8 cellular contexts compared by ENCODE assay signal in genomic region chr17:18182978-18183333, GRCh38. TPM values are rescaled to one million over a fixed set of nuclear protein-coding genes. Genes with fewer than 3 reads are reported as not detected.
DNase-seq lines count a peak whose midpoint lies in the region; ATAC-seq and TF ChIP-seq lines count a peak whose summit lies in the region.

No MANE protein-coding gene starts in this region.

- TF ChIP-seq CTCF in GM12875 (IDR thresholded peaks at IDR 0.05; ENCODE audit: borderline replicate concordance, insufficient read depth, low read depth, low read length) (no peak), LNCaP clone FGC (IDR thresholded peaks at IDR 0.05; ENCODE audit: control insufficient read depth, extremely low read depth, insufficient read depth) (no peak), WTC11 (IDR thresholded peaks at IDR 0.05) (no peak), liver (IDR thresholded peaks at IDR 0.05; ENCODE audit: low read depth, low read length, missing input control) (no peak)

- H3K9ac ChIP-seq in liver (ENCODE audit: low read depth in 1 of 2, low read length in 2 of 2): peak overlapping the region; percentile 84 to 87

- CTCF ChIA-PET in WTC11 (lab: Charles Lee): interaction anchor here (0.5 to 4.3 kb wide), 14 partner anchors 9 to 215 kb away, joined by 3 to 44 read pairs (median 6); no protein-coding TSS in a partner anchor

- peak overlapping the region; percentile 92 for H3K4me3 ChIP-seq in GM12875 (ENCODE audit: low read depth, low read length)
- peak overlapping the region; percentile 74 for H3K4me3 ChIP-seq in LNCaP clone FGC (ENCODE audit: low read depth, low read length)
- H3K4me3 ChIP-seq in liver (ENCODE audit: low read depth in 1 of 3, low read length in 3 of 3): peak overlapping the region; percentile 70 to 91 (median 85)

- no peaks in the 10 kb centered on the region for H3K9me3 ChIP-seq in liver (ENCODE audit: control insufficient read depth in 4 of 4, low read length in 3 of 4)

- peaks cover 11 to 43% (median 36%) of the 10 kb centered on the region in 4 donors for H3K4me1 ChIP-seq in liver (ENCODE audit: control insufficient read depth in 4 of 4, insufficient read depth in 4 of 4, low read length in 3 of 4)

- no peaks in the 10 kb centered on the region for H3K9me3 Mint-ChIP-seq in WTC11
- no peaks in the 10 kb centered on the region for H3K9me3 Mint-ChIP-seq in central memory CD8-positive, alpha-beta T cell

- H3K27me3 ChIP-seq in liver (ENCODE audit: control insufficient read depth in 4 of 4, insufficient read depth in 4 of 4, low read length in 3 of 4): no peaks in the 10 kb centered on the region

- peaks cover 40% of the 10 kb centered on the region for H3K4me1 Mint-ChIP-seq in WTC11
- H3K4me1 Mint-ChIP-seq in central memory CD8-positive, alpha-beta T cell: peaks cover 46% of the 10 kb centered on the region

- no peak for TF ChIP-seq RAD21 in liver (IDR thresholded peaks at IDR 0.05)

- H3K36me3 Mint-ChIP-seq in WTC11: peaks cover 21% of the 10 kb centered on the region
- H3K36me3 Mint-ChIP-seq in central memory CD8-positive, alpha-beta T cell (ENCODE audit: insufficient read depth): peaks cover 19% of the 10 kb centered on the region

- H3K27ac ChIP-seq in liver (ENCODE audit: low read depth in 1 of 2, low read length in 2 of 2): peak overlapping the region; percentile 96 to 99

- H3K27ac Mint-ChIP-seq in WTC11: peak overlapping the region; percentile 99
- H3K27ac Mint-ChIP-seq in central memory CD8-positive, alpha-beta T cell (ENCODE audit: low read depth): peak overlapping the region; percentile 92

- H3K36me3 ChIP-seq in liver (ENCODE audit: control insufficient read depth in 4 of 4, insufficient read depth in 3 of 4, low read depth in 1 of 4, low read length in 3 of 4): peaks cover 0 to 3% (median 0%) of the 10 kb centered on the region in 4 donors

- POLR2A ChIA-PET in WTC11 (lab: Charles Lee): interaction anchor here (1.1 to 2.9 kb wide), 3 partner anchors 25 to 42 kb away, joined by 3 to 17 read pairs (median 11); no protein-coding TSS in a partner anchor

- WGBS in liver: under 1% methylated on average over 33 of the region's 33 CpGs

- H3K27me3 Mint-ChIP-seq in WTC11 (ENCODE audit: low read depth): no peaks in the 10 kb centered on the region
- no peaks in the 10 kb centered on the region for H3K27me3 Mint-ChIP-seq in central memory CD8-positive, alpha-beta T cell

- ATAC-seq in GM21825 (IDR thresholded peaks at IDR 0.05; ENCODE audit: unreplicated experiment) (peak; percentile 30), WTC11 (peak; percentile 5)
- peak; percentile 33 for ATAC-seq in central memory CD8-positive, alpha-beta T cell (replicated peaks; ENCODE audit: extremely low read depth, poor library complexity, severe bottlenecking)

- DNase-seq in LNCaP clone FGC (ENCODE audit: low read depth): no peak
- no peak for DNase-seq in WTC11 (ENCODE audit: low spot score)
- peak in 1 of 2 donors; percentile 69 for DNase-seq in central memory CD8-positive, alpha-beta T cell (ENCODE audit: low spot score in 2 of 2)
- peak; percentile 42 to 66 (median 59) for DNase-seq in stimulated activated CD4-positive, alpha-beta T cell treated with anti-CD3 and anti-CD28 coated beads, TNF-alpha, amount 100 ng/mL, for 1 hour (ENCODE audit: low read depth in 3 of 3, low spot score in 1 of 3)
- no peak for DNase-seq in NCI-H1694 (lab: John Stamatoyannopoulos, UW)

- H3K4me3 Mint-ChIP-seq in WTC11: peak overlapping the region; percentile 93
- peak overlapping the region; percentile 87 for H3K4me3 Mint-ChIP-seq in central memory CD8-positive, alpha-beta T cell

TF ChIP-seq in WTC11, 78 proteins besides CTCF, POLR2A, EP300 and RAD21 (continues in another document):
- TF ChIP-seq ETV6 (CRISPR knock-in tag; IDR thresholded peaks at IDR 0.05) (0 out of 2 replicates have a peak, but pooled peaks have one; percentile 10), FOXP1 (CRISPR knock-in tag; IDR thresholded peaks at IDR 0.05; ENCODE audit: borderline replicate concordance) (0 out of 2 replicates have a peak, but pooled peaks have one; percentile 0), HMGXB4 (CRISPR knock-in tag; IDR thresholded peaks at IDR 0.05) (peak; percentile 38; the same call in 1 of the 2 replicates), MYBL2 (CRISPR knock-in tag; IDR thresholded peaks at IDR 0.05) (no peak)

TF ChIP-seq in liver, 16 proteins besides CTCF, POLR2A, EP300 and RAD21:
- TF ChIP-seq HNF4G (IDR thresholded peaks at IDR 0.05) (no peak), EGR1 (IDR thresholded peaks at IDR 0.05; ENCODE audit: low read depth in 2 of 2) (peak in 1 of 2 donors; percentile 1), NR2F2 (IDR thresholded peaks at IDR 0.05) (peak; percentile 38), YY1 (IDR thresholded peaks at IDR 0.05) (peak; percentile 79), RXRA (IDR thresholded peaks at IDR 0.05) (no peak), ATF3 (IDR thresholded peaks at IDR 0.05) (no peak), TAF1 (conservative IDR thresholded peaks at IDR 0.05) (no peak), MAX (IDR thresholded peaks at IDR 0.05) (no peak), REST (IDR thresholded peaks at IDR 0.05) (no peak), SP1 (IDR thresholded peaks at IDR 0.05) (no peak), GABPA (IDR thresholded peaks at IDR 0.05 in 1 of 2, conservative IDR thresholded peaks at IDR 0.05 in 1 of 2) (no peak), ZBTB33 (IDR thresholded peaks at IDR 0.05) (peak; percentile 51), JUND (IDR thresholded peaks at IDR 0.05) (peak in 1 of 2 donors; percentile 8), HNF4A (conservative IDR thresholded peaks at IDR 0.05) (peak in 1 of 2 donors; percentile 18), FOXA1 (IDR thresholded peaks at IDR 0.05) (no peak), FOXA2 (IDR thresholded peaks at IDR 0.05) (no peak)

RNA-seq across cellular contexts. Expression of gene ALKBH5, which starts 0.7 kb away (rescaled TPM):
- total RNA-seq in WTC11 (2021) (105 to 115 TPM (median 111 TPM) in 3 replicates), liver (10 to 100 TPM; 62.1 to 67.8 TPM)
- 10 to 100 TPM; 30.5 to 30.6 TPM for polyA plus RNA-seq in liver

RNA-seq across cellular contexts. Expression of gene LLGL1, which starts 42.5 kb away (rescaled TPM):
- total RNA-seq in WTC11 (2021) (76.0 to 87.8 TPM (median 78.6 TPM) in 3 replicates), liver (10 to 100 TPM in 1 of 2 donors, 1 to 10 TPM in 1; 3.4 to 12.0 TPM)
- polyA plus RNA-seq in liver: 1 to 10 TPM in 1 of 2 donors, under 1 TPM in 1; 0.39 to 2.2 TPM

Comparison
In these comparisons a context has a peak if more than half of its experiments do, and no peak if none do; other contexts are left out.
1. DNase-seq: peak in stimulated activated CD4-positive, alpha-beta T cell treated with anti-CD3 and anti-CD28 coated beads, TNF-alpha, amount 100 ng/mL, for 1 hour (3 of 3); none in LNCaP clone FGC (single experiment), WTC11 (single experiment) and NCI-H1694 (single experiment).
2. Peak in every context shown above with its lines, with median percentiles within 50 percentile points of each other: H3K4me3 ChIP-seq and ATAC-seq.